In the genomic region with DNA sequence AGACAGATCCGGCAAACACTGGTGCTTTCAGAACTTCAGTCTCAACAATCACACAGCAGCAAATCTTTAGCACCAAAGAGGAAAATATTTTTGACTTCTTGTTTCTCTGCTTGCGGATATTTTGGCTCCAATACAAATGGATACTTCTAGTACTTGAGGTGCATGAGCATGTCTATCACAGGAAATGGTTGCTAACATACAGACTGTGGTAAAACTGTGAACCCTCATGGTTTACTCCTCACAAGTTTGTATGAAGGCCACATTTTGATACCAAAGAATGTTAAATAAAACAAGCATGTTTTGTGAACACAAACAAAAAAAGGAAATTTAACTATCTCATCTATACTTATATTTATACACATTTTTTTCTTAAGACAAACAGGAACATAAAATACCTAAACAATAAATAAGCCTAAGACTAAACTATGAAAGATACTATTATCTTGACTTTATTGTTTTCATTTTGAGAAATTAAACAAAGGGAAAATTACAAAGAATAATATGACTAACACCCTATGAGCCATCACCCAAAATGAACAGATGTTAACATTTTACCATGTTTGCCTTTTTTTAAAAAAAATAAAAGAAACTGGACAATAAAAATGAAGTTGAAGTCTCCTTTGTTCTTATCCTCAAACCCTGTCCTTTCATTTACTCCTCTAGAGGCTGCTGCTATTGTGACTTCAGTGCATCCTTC, we compare ENCODE assay signal across 19 cellular contexts.
DNase-seq lines count a peak whose midpoint lies in the region; ATAC-seq and TF ChIP-seq lines count a peak whose summit lies in the region.
"Had no signal": no experiment of that assay in that cellular context is flagged by ENCODE, and none has a peak within 500 bp of the region (broad histone marks: within the 10 kb centered on the region; RNA-seq: fewer than 3 reads in every experiment).

No MANE protein-coding gene starts in this region.

- H3F3A ChIP-seq in GM23248 (ENCODE audit: insufficient read depth): peaks cover 21% of the 10 kb centered on the region; the same call in 1 of the 2 replicates

- no peak overlapping the region for H3K27ac ChIP-seq in GM23248
- H3K27ac ChIP-seq: KMS-11, SJCRH30 had no signal

- H3K79me2 ChIP-seq in GM23248 (ENCODE audit: insufficient read depth): no peaks in the 10 kb centered on the region

- no peak overlapping the region for H3K4me3 ChIP-seq in GM23248
- no peak overlapping the region for H3K4me3 ChIP-seq in fibroblast of villous mesenchyme (ENCODE audit: low read depth, low read length)
- H3K4me3 ChIP-seq: GM23338, SJCRH30 had no signal

- peaks cover 12% of the 10 kb centered on the region for H3K4me1 Mint-ChIP-seq in central memory CD8-positive, alpha-beta T cell

- no peaks in the 10 kb centered on the region for H3K9me3 ChIP-seq in GM23248 (ENCODE audit: low read depth)
- H3K9me3 ChIP-seq: SJCRH30 had no signal

- WGBS in GM23248 (ENCODE audit: low coverage in 1 of 2, low lambda C conversion rate in 2 of 2, missing lambda C conversion rate in 2 of 2), 2 experiments: 67 to 70% methylated on average over 2 of the region's 2 CpGs

- no peak overlapping the region for H3K9ac ChIP-seq in GM23248
- H3K9ac ChIP-seq: KMS-11 had no signal

- DNase-seq in EH (ENCODE audit: low read depth): peak; percentile 22
- DNase-seq in GM23248: peak; percentile 54
- DNase-seq in central memory CD8-positive, alpha-beta T cell (ENCODE audit: low spot score in 2 of 2): no peak
- DNase-seq in fibroblast of villous mesenchyme (ENCODE audit: low read depth): peak; percentile 56
- DNase-seq in NCI-H446 treated with DMSO at 0.1 percent for 48 hours (lab: John Stamatoyannopoulos, UW): no peak
- DNase-seq in stimulated activated CD4-positive, alpha-beta T cell treated with anti-CD3 and anti-CD28 coated beads, Interleukin-1b, Interleukin-23, amount 100 ng/mL, for 48 hours: no peak
- DNase-seq: ACHN; C1 segment of cervical spinal cord; CD8-positive, alpha-beta memory T cell; DMS53; HCEC 1CT; NCI-H1417 treated with DMSO at 0.1 percent for 48 hours; NCI-H187 treated with DMSO at 0.1 percent for 48 hours; NCI-H226; SJCRH30 had no signal

- H3K27ac Mint-ChIP-seq in central memory CD8-positive, alpha-beta T cell (ENCODE audit: low read depth): no peak overlapping the region
- H3K27ac Mint-ChIP-seq: GM23338 had no signal

- no peaks in the 10 kb centered on the region for H4K20me1 ChIP-seq in GM23248 (ENCODE audit: insufficient read depth)

- H2AFZ ChIP-seq in GM23248: no peak overlapping the region
- H2AFZ ChIP-seq: GM23338 had no signal

- ATAC-seq in central memory CD8-positive, alpha-beta T cell (replicated peaks; ENCODE audit: extremely low read depth, poor library complexity, severe bottlenecking): peak; percentile 81
- no peak for ATAC-seq in GM18861 (IDR thresholded peaks at IDR 0.05; ENCODE audit: unreplicated experiment)
- ATAC-seq: GM23338, Panc1 had no signal

- peaks cover 7% of the 10 kb centered on the region for H3K36me3 Mint-ChIP-seq in central memory CD8-positive, alpha-beta T cell (ENCODE audit: insufficient read depth)

- H3K9me2 ChIP-seq in GM23248 (ENCODE audit: insufficient read depth): no peaks in the 10 kb centered on the region

- H3K4me1 ChIP-seq in GM23248 (ENCODE audit: insufficient read depth): peaks cover 26% of the 10 kb centered on the region

- H3K4me2 ChIP-seq in GM23248 (ENCODE audit: unreplicated experiment): no peak overlapping the region
- H3K4me2 ChIP-seq: GM23338, KMS-11 had no signal

- TF ChIP-seq CTCF in fibroblast of villous mesenchyme (IDR thresholded peaks at IDR 0.05; ENCODE audit: insufficient read depth, low read depth, low read length): no peak

- no peaks in the 10 kb centered on the region for H3K9me3 Mint-ChIP-seq in central memory CD8-positive, alpha-beta T cell
- H3K9me3 Mint-ChIP-seq: GM23338 had no signal

- no peaks in the 10 kb centered on the region for H3K36me3 ChIP-seq in GM23248 (ENCODE audit: low read depth)
- H3K36me3 ChIP-seq: SJCRH30 had no signal

- no peak overlapping the region for H3K4me3 Mint-ChIP-seq in central memory CD8-positive, alpha-beta T cell
- H3K4me3 Mint-ChIP-seq: GM23338 had no signal

- no peaks in the 10 kb centered on the region for H3K27me3 Mint-ChIP-seq in central memory CD8-positive, alpha-beta T cell
- H3K27me3 Mint-ChIP-seq: CD8-positive, alpha-beta memory T cell had no signal

- in situ Hi-C loops in GM23248 (cut with MboI): no loop called here

- no peaks in the 10 kb centered on the region for H3K27me3 ChIP-seq in GM23248 (replicated peaks; ENCODE audit: insufficient read depth)
- H3K27me3 ChIP-seq: SJCRH30 had no signal

Comparison
In these comparisons a context has a peak if more than half of its experiments do, and no peak if none do; other contexts are left out.
1. DNase-seq: peak in EH (single experiment), GM23248 (single experiment) and fibroblast of villous mesenchyme (single experiment); none in central memory CD8-positive, alpha-beta T cell (0 of 2), NCI-H446 treated with DMSO at 0.1 percent for 48 hours (single experiment) and stimulated activated CD4-positive, alpha-beta T cell treated with anti-CD3 and anti-CD28 coated beads, Interleukin-1b, Interleukin-23, amount 100 ng/mL, for 48 hours (single experiment).